ENCODE assay signal across 17 cellular contexts in the genomic region with DNA sequence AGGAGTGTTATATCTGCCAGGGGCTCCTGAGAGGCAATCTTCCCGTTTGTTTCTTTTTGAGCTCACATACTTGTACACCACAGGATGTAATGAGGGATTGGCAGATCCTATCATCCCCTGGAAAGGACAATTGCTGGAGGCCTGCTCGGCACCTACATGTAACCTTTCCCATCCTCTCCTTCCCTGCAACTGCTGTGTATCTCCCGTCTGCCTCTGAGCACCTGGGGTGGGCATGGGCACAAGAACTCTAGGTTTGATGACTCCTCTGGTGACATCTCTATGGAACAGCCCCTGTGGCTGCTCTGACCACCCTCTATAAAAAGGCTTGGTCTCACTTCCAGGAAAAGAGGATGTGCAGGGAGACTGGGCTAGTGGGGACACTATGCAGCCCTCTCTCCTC. TPM values are rescaled to one million over a fixed set of nuclear protein-coding genes. Genes with fewer than 3 reads are reported as not detected.
DNase-seq lines count a peak whose midpoint lies in the region; TF ChIP-seq lines count a peak whose summit lies in the region.
"Had no signal": no experiment of that assay in that cellular context is flagged by ENCODE, and none has a peak within 500 bp of the region (broad histone marks: within the 10 kb centered on the region; RNA-seq: fewer than 3 reads in every experiment).

No MANE protein-coding gene starts in this region.

- no peaks in the 10 kb centered on the region for H3K4me1 ChIP-seq in ES-I3 (ENCODE audit: insufficient read depth, low read length)

- peaks cover 28% of the 10 kb centered on the region for H3K27me3 ChIP-seq in MG63

- no peaks in the 10 kb centered on the region for H3K36me3 Mint-ChIP-seq in activated CD4-positive, alpha-beta T cell treated with anti-CD3 and anti-CD28 coated beads, Interleukin-2, amount 10 ng/mL, durations not matched to agents 24 days and 14 days (ENCODE audit: low read depth)
- H3K36me3 Mint-ChIP-seq in brain = peaks cover 20% of the 10 kb centered on the region
- H3K36me3 Mint-ChIP-seq in nephron (ENCODE audit: low read depth) = no peaks in the 10 kb centered on the region

- DNase-seq in activated CD4-positive, alpha-beta T cell treated with anti-CD3 and anti-CD28 coated beads, Interleukin-2, amount 10 ng/mL, durations not matched to agents 24 days and 14 days = no peak
- no peak for DNase-seq in activated CD4-positive, alpha-beta T cell treated with anti-CD3 and anti-CD28 coated beads for 48 hours
- no peak for DNase-seq in activated effector memory CD4-positive, alpha-beta T cell treated with Interleukin-2 at 50 U/mL for 16 hours
- DNase-seq in MG63 (no peak), GOT3 (lab: John Stamatoyannopoulos, UW) (no peak)
- DNase-seq: amygdala; lower lobe of right lung; NCI-H526 treated with DMSO at 0.1 percent for 48 hours; Peyer's patch; stimulated activated CD4-positive, alpha-beta T cell treated with anti-CD3 and anti-CD28 coated beads, Interleukin-2, amount 100 ng/mL, for 24 hours had no signal

- H3K9me3 ChIP-seq in ES-I3 (ENCODE audit: control insufficient read depth, insufficient read depth, low read length) = no peaks in the 10 kb centered on the region
- H3K9me3 ChIP-seq in MG63 = no peaks in the 10 kb centered on the region
- H3K9me3 ChIP-seq: lower lobe of right lung, neutrophil, Peyer's patch had no signal

- H3K4me1 Mint-ChIP-seq in activated CD4-positive, alpha-beta T cell treated with anti-CD3 and anti-CD28 coated beads, Interleukin-2, amount 10 ng/mL, durations not matched to agents 24 days and 14 days = peaks cover 3% of the 10 kb centered on the region
- H3K4me1 Mint-ChIP-seq in brain (no peaks in the 10 kb centered on the region), nephron (peaks cover 3% of the 10 kb centered on the region)

- peak overlapping the region; percentile 76 for H3K4me3 Mint-ChIP-seq in activated CD4-positive, alpha-beta T cell treated with anti-CD3 and anti-CD28 coated beads, Interleukin-2, amount 10 ng/mL, durations not matched to agents 24 days and 14 days
- peak overlapping the region in 4 of 5 experiments; percentile 61 to 73 (median 69) for H3K4me3 Mint-ChIP-seq in brain
- peak overlapping the region in 2 of 3 experiments; percentile 38 to 68 for H3K4me3 Mint-ChIP-seq in nephron

- no peak overlapping the region for H3K27ac Mint-ChIP-seq in activated CD4-positive, alpha-beta T cell treated with anti-CD3 and anti-CD28 coated beads, Interleukin-2, amount 10 ng/mL, durations not matched to agents 24 days and 14 days
- H3K27ac Mint-ChIP-seq in brain (no peak overlapping the region), nephron (no peak overlapping the region)

- H3K9ac ChIP-seq in ES-I3 (ENCODE audit: low read depth, low read length) = peak overlapping the region; percentile 63

- no peaks in the 10 kb centered on the region for H3K9me3 Mint-ChIP-seq in activated CD4-positive, alpha-beta T cell treated with anti-CD3 and anti-CD28 coated beads, Interleukin-2, amount 10 ng/mL, durations not matched to agents 24 days and 14 days
- H3K9me3 Mint-ChIP-seq in brain (peaks cover 0 to 2% (median 0%) of the 10 kb centered on the region in 5 experiments), nephron (peaks cover 3% of the 10 kb centered on the region)

- H3K36me3 ChIP-seq in ES-I3 (ENCODE audit: insufficient read depth, low read length) (no peaks in the 10 kb centered on the region), MG63 (no peaks in the 10 kb centered on the region)
- H3K36me3 ChIP-seq: gastroesophageal sphincter, lower lobe of right lung, neutrophil, Peyer's patch, tibial nerve had no signal

- TF ChIP-seq CTCF in brain (conservative IDR thresholded peaks at IDR 0.05) (no peak), nephron (IDR thresholded peaks at IDR 0.05; ENCODE audit: unreplicated experiment in 3 of 3) (no peak)

- H3K27me3 Mint-ChIP-seq in activated CD4-positive, alpha-beta T cell treated with anti-CD3 and anti-CD28 coated beads, Interleukin-2, amount 10 ng/mL, durations not matched to agents 24 days and 14 days = peaks cover 54% of the 10 kb centered on the region
- H3K27me3 Mint-ChIP-seq in brain (peaks cover 24% of the 10 kb centered on the region), nephron (ENCODE audit: low read depth) (peaks cover 84% of the 10 kb centered on the region)

- no peak overlapping the region for H3K4me3 ChIP-seq in MG63

- intact Hi-C loops in activated CD4-positive, alpha-beta T cell treated with anti-CD3 and anti-CD28 coated beads, Interleukin-2, amount 10 ng/mL, durations not matched to agents 24 days and 14 days (cut with micrococcal nuclease) = no loop called here

RNA-seq across cellular contexts. Expression of a gene that starts 25.0 kb away (rescaled TPM):
- total RNA-seq in activated CD4-positive, alpha-beta T cell treated with anti-CD3 and anti-CD28 coated beads, Interleukin-2, amount 10 ng/mL, durations not matched to agents 24 days and 14 days = 63.2 TPM in 2 replicates
- polyA plus RNA-seq in brain (ENCODE audit: insufficient read depth, low read depth, low replicate concordance) = 46.0 TPM
- 31.0 and 38.8 TPM in 2 replicates for total RNA-seq in MG63 (2014; rRNA removed; shearing (Covaris generic); ENCODE audit: low replicate concordance)

RNA-seq across cellular contexts. Expression of a gene that starts 44.9 kb away (rescaled TPM):
- 0.54 and 0.75 TPM in 2 replicates for total RNA-seq in activated CD4-positive, alpha-beta T cell treated with anti-CD3 and anti-CD28 coated beads, Interleukin-2, amount 10 ng/mL, durations not matched to agents 24 days and 14 days
- 24.0 TPM for polyA plus RNA-seq in brain (ENCODE audit: insufficient read depth, low read depth, low replicate concordance)
- total RNA-seq in MG63 (2014; rRNA removed; shearing (Covaris generic); ENCODE audit: low replicate concordance) = not detected in 2 replicates
- total RNA-seq: A673 had no signal
